In the genomic region with DNA sequence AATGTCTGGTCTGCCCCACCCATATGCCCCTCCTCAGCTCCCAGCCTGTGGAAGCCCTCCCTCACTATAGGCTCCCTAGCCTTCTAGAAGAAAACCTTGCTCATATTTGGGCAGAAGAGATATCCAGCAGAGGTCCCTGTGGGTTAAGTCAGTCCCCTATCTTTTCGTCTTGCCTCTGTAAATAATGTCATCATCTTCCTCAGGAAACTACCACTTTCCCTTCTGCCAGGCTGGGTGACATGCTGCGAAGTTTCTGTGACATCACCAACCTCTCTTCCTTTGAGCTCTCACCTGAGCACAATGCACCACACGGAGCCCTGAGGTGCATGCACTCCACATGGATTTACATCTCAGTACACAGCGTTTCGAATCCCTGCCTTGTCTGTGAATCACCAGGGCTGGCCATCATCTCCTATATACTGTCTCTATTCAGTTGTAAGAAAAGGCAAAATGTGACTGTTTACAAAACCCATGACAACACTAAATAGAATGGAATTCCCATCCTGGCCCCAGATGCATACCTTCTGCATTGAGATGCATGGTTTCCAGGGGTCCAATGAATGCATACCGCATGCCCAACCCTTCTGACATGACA, we compare ENCODE assay signal across 11 cellular contexts.
DNase-seq lines count a peak whose midpoint lies in the region; ATAC-seq, FAIRE-seq and TF ChIP-seq lines count a peak whose summit lies in the region.
"Had no signal": no experiment of that assay in that cellular context is flagged by ENCODE, and none has a peak within 500 bp of the region (broad histone marks: within the 10 kb centered on the region; RNA-seq: fewer than 3 reads in every experiment).

No MANE protein-coding gene starts in this region.

- WGBS in GM12878 (ENCODE audit: insufficient coverage, insufficient replicate concordance, low lambda C conversion rate, missing lambda C conversion rate): 77% methylated on average over 6 of the region's 6 CpGs

- peaks cover 3% of the 10 kb centered on the region for H3K27me3 Mint-ChIP-seq in activated CD4-positive, alpha-beta T cell treated with anti-CD3 and anti-CD28 coated beads for 36 hours
- no peaks in the 10 kb centered on the region for H3K27me3 Mint-ChIP-seq in neural progenitor cell (ENCODE audit: insufficient read depth, low read depth)

- H3K9me3 ChIP-seq in NT2/D1 (ENCODE audit: insufficient read depth, low read length) (no peaks in the 10 kb centered on the region), GM12878 (replicated peaks; ENCODE audit: control insufficient read depth, insufficient read depth, low read length) (peaks cover 5% of the 10 kb centered on the region; the same call in 2 of the 3 replicates), neural progenitor cell (ENCODE audit: low read depth) (no peaks in the 10 kb centered on the region), left ventricle myocardium inferior (replicated peaks) (no peaks in the 10 kb centered on the region)

- H4K20me1 ChIP-seq in GM12878 (ENCODE audit: control insufficient read depth, insufficient read depth): no peaks in the 10 kb centered on the region
- H4K20me1 ChIP-seq in neural progenitor cell (ENCODE audit: low read depth): no peaks in the 10 kb centered on the region

- H3K4me3 ChIP-seq in NT2/D1 (ENCODE audit: insufficient read length, low read depth) (no peak overlapping the region), GM12878 (no peak overlapping the region), neural progenitor cell (no peak overlapping the region), left ventricle myocardium inferior (no peak overlapping the region)

- H2AFZ ChIP-seq in GM12878 (ENCODE audit: control insufficient read depth, low read depth, low read length): no peak overlapping the region
- peak overlapping the region; percentile 54 for H2AFZ ChIP-seq in neural progenitor cell (replicated peaks)

- H3K9ac ChIP-seq in NT2/D1 (ENCODE audit: insufficient read length, low read depth): no peak overlapping the region
- no peak overlapping the region for H3K9ac ChIP-seq in GM12878 (ENCODE audit: control insufficient read depth, insufficient read depth, low read length)
- H3K9ac ChIP-seq in neural progenitor cell: no peak overlapping the region

- in situ Hi-C loops in GM12878 (cut with MboI): no loop called here

- DNase-seq in activated CD4-positive, alpha-beta T cell treated with anti-CD3 and anti-CD28 coated beads for 36 hours: peak; percentile 59
- DNase-seq in activated CD4-positive, alpha-beta T cell treated with anti-CD3 and anti-CD28 coated beads for 1 hour: no peak
- peak; percentile 66 for DNase-seq in NT2/D1 (ENCODE audit: low read depth, low spot score)
- DNase-seq in GM12878 (ENCODE audit: low read depth, low spot score): no peak
- DNase-seq in neural progenitor cell (ENCODE audit: low spot score): no peak
- no peak for DNase-seq in left ventricle myocardium inferior
- DNase-seq: HFFc6, NCI-H1105, NCI-H510A treated with DMSO at 0.1 percent for 48 hours had no signal

- H3K4me2 ChIP-seq in GM12878 (ENCODE audit: control insufficient read depth, insufficient read depth): no peak overlapping the region
- no peak overlapping the region for H3K4me2 ChIP-seq in neural progenitor cell

- H3K36me3 Mint-ChIP-seq in activated CD4-positive, alpha-beta T cell treated with anti-CD3 and anti-CD28 coated beads for 36 hours (ENCODE audit: low read depth): peaks cover 2% of the 10 kb centered on the region
- H3K36me3 Mint-ChIP-seq in neural progenitor cell: no peaks in the 10 kb centered on the region

- intact Hi-C loops in activated CD4-positive, alpha-beta T cell treated with anti-CD3 and anti-CD28 coated beads for 36 hours (cut with DNase I, micrococcal nuclease): loop anchor here in 1 of 2 experiments (1.0 kb wide), 1 partner anchor 76 kb away; no protein-coding TSS in a partner anchor
- intact Hi-C loops in GM12878 (cut with micrococcal nuclease; ENCODE audit: unreplicated experiment): loop anchor here (5.0 kb wide), 1 partner anchor 221 kb away; the partner anchor contains the start of gene GJB2
- intact Hi-C loops in left ventricle myocardium inferior (cut with micrococcal nuclease): no loop called here

- RAD21 ChIA-PET in GM12878 (lab: Charles Lee; ENCODE audit: unreplicated experiment): interaction anchor here (1.0 to 1.9 kb wide), 2 partner anchors 60 to 63 kb away, joined by 3 to 6 read pairs; no protein-coding TSS in a partner anchor

- H3K4me1 ChIP-seq in NT2/D1 (ENCODE audit: insufficient read depth, insufficient read length): no peaks in the 10 kb centered on the region
- H3K4me1 ChIP-seq in GM12878 (ENCODE audit: control insufficient read depth, insufficient read depth, low read length): peaks cover 23% of the 10 kb centered on the region
- no peaks in the 10 kb centered on the region for H3K4me1 ChIP-seq in neural progenitor cell
- H3K4me1 ChIP-seq in left ventricle myocardium inferior: no peaks in the 10 kb centered on the region

- CTCF ChIA-PET in activated CD4-positive, alpha-beta T cell treated with anti-CD3 and anti-CD28 coated beads for 36 hours (lab: Charles Lee): interaction anchor here (0.5 to 1.5 kb wide), 7 partner anchors 11 to 632 kb away, joined by 3 to 5 read pairs (median 3); no protein-coding TSS in a partner anchor
- CTCF ChIA-PET in GM12878 (lab: Yijun Ruan, JAX): interaction anchor here (1.3 to 1.6 kb wide), 2 partner anchors 33 to 82 kb away, joined by 3 to 4 read pairs; no protein-coding TSS in a partner anchor

- H3K79me2 ChIP-seq in GM12878 (ENCODE audit: control insufficient read depth, insufficient read depth, low read length) (no peaks in the 10 kb centered on the region), neural progenitor cell (ENCODE audit: low read depth) (no peaks in the 10 kb centered on the region)

- peak; percentile 69 for ATAC-seq in activated CD4-positive, alpha-beta T cell treated with anti-CD3 and anti-CD28 coated beads for 36 hours
- no peak; the same call in 1 of the 3 replicates for ATAC-seq in GM12878
- ATAC-seq in HG03571 (IDR thresholded peaks at IDR 0.05; ENCODE audit: unreplicated experiment): no peak
- no peak for ATAC-seq in GM19395 (IDR thresholded peaks at IDR 0.05; ENCODE audit: unreplicated experiment)

- peaks cover 22% of the 10 kb centered on the region for H3K4me1 Mint-ChIP-seq in activated CD4-positive, alpha-beta T cell treated with anti-CD3 and anti-CD28 coated beads for 36 hours
- H3K4me1 Mint-ChIP-seq in neural progenitor cell: no peaks in the 10 kb centered on the region

- TF ChIP-seq RAD21 in GM12878 (IDR thresholded peaks at IDR 0.05; ENCODE audit: insufficient read depth, low read depth, low read length): no peak

- POLR2A ChIA-PET in activated CD4-positive, alpha-beta T cell treated with anti-CD3 and anti-CD28 coated beads for 36 hours (lab: Charles Lee): no interaction called here
- POLR2A ChIA-PET in GM12878 (lab: Charles Lee): interaction anchor here (0.5 kb wide), 1 partner anchor 96 kb away, joined by 3 read pairs; no protein-coding TSS in a partner anchor

- H3K36me3 ChIP-seq in NT2/D1 (ENCODE audit: insufficient read depth, insufficient read length, low read length) (no peaks in the 10 kb centered on the region), GM12878 (ENCODE audit: control insufficient read depth in 2 of 2, insufficient read depth in 2 of 2, low read length in 1 of 2) (no peaks in the 10 kb centered on the region), neural progenitor cell (no peaks in the 10 kb centered on the region), left ventricle myocardium inferior (no peaks in the 10 kb centered on the region)

- FAIRE-seq in GM12878 (lab: Jason Lieb, UNC): no peak

- TF ChIP-seq CTCF in GM12878 (IDR thresholded peaks at IDR 0.05 in 2 of 3, conservative IDR thresholded peaks at IDR 0.05 in 1 of 3; ENCODE audit: control insufficient read depth in 2 of 3, extremely low read depth in 1 of 3, insufficient read depth in 1 of 3, low read depth in 3 of 3, low read length in 3 of 3) (no peak), neural progenitor cell (IDR thresholded peaks at IDR 0.05) (no peak), left ventricle myocardium inferior (IDR thresholded peaks at IDR 0.05; ENCODE audit: borderline replicate concordance) (no peak)

- BruUV-seq in GM12878 (replicated peaks; lab: Mats Ljungman, UMichigan): no TSS peak

- TF ChIP-seq EP300 in GM12878 (IDR thresholded peaks at IDR 0.05; ENCODE audit: borderline replicate concordance in 1 of 2, control insufficient read depth in 1 of 2, low read depth in 2 of 2, low read length in 2 of 2): no peak

- H3K9me3 Mint-ChIP-seq in activated CD4-positive, alpha-beta T cell treated with anti-CD3 and anti-CD28 coated beads for 36 hours (ENCODE audit: low read depth): peaks cover 3% of the 10 kb centered on the region
- H3K9me3 Mint-ChIP-seq in neural progenitor cell: peaks cover 2% of the 10 kb centered on the region
- H3K9me3 Mint-ChIP-seq: HFFc6 had no signal

- H3K27ac Mint-ChIP-seq in activated CD4-positive, alpha-beta T cell treated with anti-CD3 and anti-CD28 coated beads for 36 hours: peak overlapping the region; percentile 77
- H3K27ac Mint-ChIP-seq in neural progenitor cell: no peak overlapping the region
- H3K27ac Mint-ChIP-seq: HFFc6 had no signal

- no peak for TF ChIP-seq POLR2A in GM12878 (IDR thresholded peaks at IDR 0.05; ENCODE audit: low read depth, low read length)

- SMC1A ChIA-PET in GM12878 (lab: Charles Lee; ENCODE audit: uncharacterized antibody, unreplicated experiment): interaction anchor here (1.5 to 2.2 kb wide), 4 partner anchors 8 to 215 kb away, joined by 3 to 11 read pairs (median 4); no protein-coding TSS in a partner anchor

- H3K27me3 ChIP-seq in NT2/D1 (ENCODE audit: insufficient read depth, insufficient read length): no peaks in the 10 kb centered on the region
- no peaks in the 10 kb centered on the region for H3K27me3 ChIP-seq in GM12878 (replicated peaks in 1 of 2; ENCODE audit: control insufficient read depth in 2 of 2, insufficient read depth in 2 of 2, low read length in 1 of 2)
- peaks cover 6% of the 10 kb centered on the region for H3K27me3 ChIP-seq in neural progenitor cell
- H3K27me3 ChIP-seq in left ventricle myocardium inferior (ENCODE audit: low read depth): no peaks in the 10 kb centered on the region

- H3F3A ChIP-seq in neural progenitor cell (ENCODE audit: low read depth): no peaks in the 10 kb centered on the region

- H3K27ac ChIP-seq in GM12878 (ENCODE audit: control insufficient read depth, insufficient read depth) (no peak overlapping the region), neural progenitor cell (no peak overlapping the region), left ventricle myocardium inferior (replicated peaks) (no peak overlapping the region)

- no peak overlapping the region for H3K4me3 Mint-ChIP-seq in activated CD4-positive, alpha-beta T cell treated with anti-CD3 and anti-CD28 coated beads for 36 hours
- H3K4me3 Mint-ChIP-seq in neural progenitor cell: no peak overlapping the region
- H3K4me3 Mint-ChIP-seq: HFFc6 had no signal

TF ChIP-seq in GM12878, 131 proteins besides CTCF, POLR2A, EP300 and RAD21 (continues in another document):
- TF ChIP-seq ZNF274 (IDR thresholded peaks at IDR 0.05; ENCODE audit: insufficient read depth, insufficient read length) (no peak), CREB1 (IDR thresholded peaks at IDR 0.05; ENCODE audit: low read depth) (peak; percentile 49; the same call in 1 of the 2 replicates), MAX (IDR thresholded peaks at IDR 0.05; ENCODE audit: low read depth, low read length) (no peak)

Comparison
In these comparisons a context has a peak if more than half of its experiments do, and no peak if none do; other contexts are left out.
1. DNase-seq: peak in activated CD4-positive, alpha-beta T cell treated with anti-CD3 and anti-CD28 coated beads for 36 hours (single experiment) and NT2/D1 (single experiment); none in activated CD4-positive, alpha-beta T cell treated with anti-CD3 and anti-CD28 coated beads for 1 hour (single experiment), GM12878 (single experiment), neural progenitor cell (single experiment) and left ventricle myocardium inferior (single experiment).